In the genomic region with DNA sequence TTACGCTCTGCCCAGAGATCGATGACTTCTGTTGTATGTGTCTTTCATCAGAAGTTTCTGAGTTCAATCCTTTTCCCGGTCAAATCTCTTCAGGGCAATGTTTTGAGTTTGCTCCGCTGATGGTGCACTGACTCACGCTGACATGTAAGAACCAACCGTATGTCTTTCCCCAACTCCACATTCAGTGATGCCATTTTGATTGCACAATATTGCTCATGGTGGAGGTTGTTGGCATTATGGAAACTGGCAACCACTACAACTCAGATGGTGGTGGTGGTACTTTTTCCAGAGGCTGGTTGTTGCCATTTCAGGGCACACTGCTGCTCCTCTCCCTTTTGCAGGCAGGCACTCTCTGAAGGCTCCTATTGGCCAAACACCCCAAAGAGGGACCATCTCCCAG, we compare ENCODE assay signal across 36 cellular contexts.
"Had no signal": no experiment of that assay in that cellular context is flagged by ENCODE, and none has a peak within 500 bp of the region (broad histone marks: within the 10 kb centered on the region; RNA-seq: fewer than 3 reads in every experiment).

No MANE protein-coding gene starts in this region.

- H3K36me3 ChIP-seq: adrenal gland, brain microvascular endothelial cell, breast epithelium had no signal

- H3K27me3 Mint-ChIP-seq: activated B cell treated with CpG ODN at 0.5 μM for 24 hours; activated CD4-positive, alpha-beta memory T cell treated with anti-CD3 and anti-CD28 coated beads for 36 hours; activated CD4-positive, alpha-beta T cell treated with anti-CD3 and anti-CD28 coated beads, Interleukin-2, amount 10 ng/mL, durations not matched to agents 24 days and 14 days; activated CD8-positive, alpha-beta T cell treated with anti-CD3 and anti-CD28 coated beads for 36 hours; activated naive CD8-positive, alpha-beta T cell treated with anti-CD3 and anti-CD28 coated beads for 36 hours; activated T-helper 17 cell treated with anti-CD3 and anti-CD28 coated beads, Interleukin-2, amount 50 U/mL, for 72 hours had no signal

- H3K9me3 Mint-ChIP-seq: activated B cell treated with CpG ODN at 0.5 μM for 24 hours had no signal

- H3K4me3 ChIP-seq: adrenal gland, body of pancreas, breast epithelium had no signal

- DNase-seq: activated B cell treated with CpG ODN at 0.5 μM for 24 hours; activated CD4-positive, alpha-beta memory T cell treated with anti-CD3 and anti-CD28 coated beads for 36 hours; activated CD4-positive, alpha-beta T cell treated with anti-CD3 and anti-CD28 coated beads for 4 hours; activated CD4-positive, alpha-beta T cell treated with anti-CD3 and anti-CD28 coated beads, Interleukin-2, amount 10 ng/mL, durations not matched to agents 24 days and 14 days; activated CD4-positive, alpha-beta T cell treated with anti-CD3 and anti-CD28 coated beads, Interleukin-2, amount 50 U/mL, for 1 hour; activated CD4-positive, alpha-beta T cell treated with anti-CD3 and anti-CD28 coated beads, Interleukin-2, amount 50 U/mL, for 4 hours; activated CD4-positive, CD25-positive, alpha-beta regulatory T cell treated with anti-CD3 and anti-CD28 coated beads, Interleukin-2, amount 50 U/mL, for 72 hours; activated CD8-positive, alpha-beta memory T cell treated with anti-CD3 and anti-CD28 coated beads, Interleukin-2, amount 50 U/mL, for 4 hours; activated CD8-positive, alpha-beta T cell treated with anti-CD3 and anti-CD28 coated beads for 36 hours; activated effector memory CD4-positive, alpha-beta T cell treated with anti-CD3 and anti-CD28 coated beads, Interleukin-2, amount 50 U/mL, for 16 hours; activated gamma-delta T cell treated with Interleukin-2 at 50 U/mL for 16 hours; activated naive CD4-positive, alpha-beta T cell; activated naive CD4-positive, alpha-beta T cell treated with anti-CD3 and anti-CD28 coated beads for 36 hours; activated naive CD4-positive, alpha-beta T cell treated with anti-CD3 and anti-CD28 coated beads, Interleukin-2, amount 50 U/mL, for 16 hours; activated naive CD8-positive, alpha-beta T cell treated with anti-CD3 and anti-CD28 coated beads for 36 hours; activated T-cell treated with anti-CD3 and anti-CD28 coated beads for 4 hours; activated T-cell treated with anti-CD3 and anti-CD28 coated beads, Interleukin-2, amount 50 U/mL, for 1 hour; activated T-cell treated with anti-CD3 and anti-CD28 coated beads, Interleukin-2, amount 50 U/mL, for 4 hours; activated T-cell treated with anti-CD3 and anti-CD28 coated beads, Interleukin-2, amount 50 U/mL, for 72 hours; adrenal gland; amniotic stem cell; aorta; body of pancreas; brain microvascular endothelial cell; central memory CD4-positive, alpha-beta T cell; T-helper 2 cell; T-helper 9 cell had no signal

- H3K4me1 ChIP-seq: adrenal gland, body of pancreas, breast epithelium had no signal

- H3K27ac ChIP-seq: adrenal gland, body of pancreas, brain microvascular endothelial cell, breast epithelium, VCaP had no signal

- H3K4me1 Mint-ChIP-seq: activated B cell treated with CpG ODN at 0.5 μM for 24 hours; activated CD4-positive, alpha-beta T cell treated with anti-CD3 and anti-CD28 coated beads, Interleukin-2, amount 10 ng/mL, durations not matched to agents 24 days and 14 days; activated naive CD8-positive, alpha-beta T cell treated with anti-CD3 and anti-CD28 coated beads for 36 hours; activated T-helper 17 cell treated with anti-CD3 and anti-CD28 coated beads, Interleukin-2, amount 50 U/mL, for 72 hours had no signal

- H3K9me3 ChIP-seq: adrenal gland, body of pancreas had no signal

- H3K27ac Mint-ChIP-seq: activated B cell treated with CpG ODN at 0.5 μM for 24 hours; activated CD4-positive, alpha-beta memory T cell treated with anti-CD3 and anti-CD28 coated beads for 36 hours; activated CD4-positive, alpha-beta T cell treated with anti-CD3 and anti-CD28 coated beads, Interleukin-2, amount 10 ng/mL, durations not matched to agents 24 days and 14 days; activated CD8-positive, alpha-beta T cell treated with anti-CD3 and anti-CD28 coated beads for 36 hours; activated naive CD4-positive, alpha-beta T cell treated with anti-CD3 and anti-CD28 coated beads for 36 hours; activated naive CD4-positive, alpha-beta T cell treated with anti-CD3 and anti-CD28 coated beads, Interleukin-2, amount 50 U/mL, for 72 hours; activated naive CD8-positive, alpha-beta T cell treated with anti-CD3 and anti-CD28 coated beads for 36 hours; activated T-cell treated with anti-CD3 and anti-CD28 coated beads, Interleukin-2, amount 50 U/mL, for 72 hours; activated T-helper 1 cell treated with anti-CD3 and anti-CD28 coated beads, Interleukin-12 subunit alpha, Interleukin-12 subunit beta, Interleukin-2, Interleukin-4 antibody, amounts not matched to agents 30 ng/mL and 10 ng/mL and 1 ng/mL, durations not matched to agents 14 hours and 24 hours and 36 hours; activated T-helper 17 cell treated with anti-CD3 and anti-CD28 coated beads, Interleukin-2, amount 50 U/mL, for 72 hours; T-helper 1 cell treated with Interleukin-12 subunit alpha and Interleukin-12 subunit beta and Interleukin-4 antibody, amounts not matched to agents 30 μg/mL and 1 μg/mL, for 36 hours; T-helper 2 cell treated with Interferon-gamma antibody and Interleukin-4, amounts not matched to agents 5 μg/mL and 100 μg/mL, for 36 hours had no signal

- H3K36me3 Mint-ChIP-seq: activated CD4-positive, alpha-beta memory T cell treated with anti-CD3 and anti-CD28 coated beads for 36 hours; activated naive CD8-positive, alpha-beta T cell treated with anti-CD3 and anti-CD28 coated beads for 36 hours had no signal

- H3K27me3 ChIP-seq: adrenal gland, body of pancreas, brain microvascular endothelial cell, breast epithelium had no signal

- H3K4me3 Mint-ChIP-seq: activated B cell treated with CpG ODN at 0.5 μM for 24 hours; activated CD4-positive, alpha-beta memory T cell treated with anti-CD3 and anti-CD28 coated beads for 36 hours; activated CD4-positive, alpha-beta T cell treated with anti-CD3 and anti-CD28 coated beads, Interleukin-2, amount 10 ng/mL, durations not matched to agents 24 days and 14 days; activated CD8-positive, alpha-beta T cell treated with anti-CD3 and anti-CD28 coated beads for 36 hours; activated naive CD4-positive, alpha-beta T cell treated with anti-CD3 and anti-CD28 coated beads for 36 hours; activated naive CD8-positive, alpha-beta T cell treated with anti-CD3 and anti-CD28 coated beads for 36 hours; activated T-cell treated with anti-CD3 and anti-CD28 coated beads, Interleukin-2, amount 50 U/mL, for 4 hours; activated T-cell treated with anti-CD3 and anti-CD28 coated beads, Interleukin-2, amount 50 U/mL, for 72 hours; activated T-helper 1 cell treated with anti-CD3 and anti-CD28 coated beads, Interleukin-12 subunit alpha, Interleukin-12 subunit beta, Interleukin-2, Interleukin-4 antibody, amounts not matched to agents 30 ng/mL and 10 ng/mL and 1 ng/mL, durations not matched to agents 14 hours and 24 hours and 36 hours; activated T-helper 17 cell treated with anti-CD3 and anti-CD28 coated beads, Interleukin-2, amount 50 U/mL, for 72 hours; T-helper 1 cell treated with Interleukin-12 subunit alpha and Interleukin-12 subunit beta and Interleukin-4 antibody, amounts not matched to agents 30 μg/mL and 1 μg/mL, for 36 hours; T-helper 2 cell treated with Interferon-gamma antibody and Interleukin-4, amounts not matched to agents 5 μg/mL and 100 μg/mL, for 36 hours had no signal

- ATAC-seq: activated CD8-positive, alpha-beta T cell treated with anti-CD3 and anti-CD28 coated beads for 36 hours; activated naive CD4-positive, alpha-beta T cell treated with anti-CD3 and anti-CD28 coated beads, Interleukin-2, amount 50 U/mL, for 72 hours; activated T-cell treated with anti-CD3 and anti-CD28 coated beads, Interleukin-2, amount 50 U/mL, for 4 hours; activated T-cell treated with anti-CD3 and anti-CD28 coated beads, Interleukin-2, amount 50 U/mL, for 72 hours; activated T-helper 17 cell treated with anti-CD3 and anti-CD28 coated beads, Interleukin-2, amount 50 U/mL, for 72 hours; body of pancreas had no signal

- FAIRE-seq: astrocyte, TTC549 had no signal
